ENCODE assay signal across 9 cellular contexts in the genomic region with DNA sequence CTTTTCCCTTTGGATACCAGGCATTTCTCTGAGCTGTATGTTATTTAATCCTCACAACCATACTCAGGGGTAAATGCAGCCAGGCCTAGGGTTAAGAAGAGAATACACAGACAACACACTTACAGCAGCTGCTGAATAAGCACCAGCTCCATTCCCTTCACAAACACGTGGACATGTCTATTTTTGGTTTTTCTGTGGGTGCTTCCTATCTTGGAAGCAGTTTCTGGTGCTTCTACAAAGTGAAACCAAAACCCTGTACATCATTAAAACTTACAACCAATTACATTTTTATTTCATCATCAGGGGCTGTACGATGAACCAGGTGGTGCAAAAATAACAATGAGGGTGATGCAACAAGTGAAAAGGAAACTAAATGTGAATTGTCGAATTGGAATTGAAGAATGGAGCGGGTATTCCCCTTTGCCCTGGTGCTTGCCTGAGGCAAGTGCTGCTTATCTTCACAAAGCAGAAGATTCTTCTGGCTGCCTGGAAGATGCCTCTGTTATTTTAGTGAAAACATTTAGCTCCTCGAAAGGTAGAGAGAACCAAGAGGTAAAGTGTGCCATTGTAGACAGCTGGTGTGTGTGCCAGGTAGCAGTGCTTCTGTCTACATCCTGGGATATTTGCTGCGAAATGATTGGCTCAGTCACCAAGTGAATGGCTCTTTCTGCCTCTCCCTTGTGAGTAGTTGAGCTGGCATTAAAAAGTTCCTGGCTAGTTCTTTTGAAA. TPM values are rescaled to one million over a fixed set of nuclear protein-coding genes. Genes with fewer than 3 reads are reported as not detected.
DNase-seq lines count a peak whose midpoint lies in the region; ATAC-seq and TF ChIP-seq lines count a peak whose summit lies in the region.
"Had no signal": no experiment of that assay in that cellular context is flagged by ENCODE, and none has a peak within 500 bp of the region (broad histone marks: within the 10 kb centered on the region; RNA-seq: fewer than 3 reads in every experiment).

No MANE protein-coding gene starts in this region.

- H3K27ac ChIP-seq in rectal smooth muscle tissue (ENCODE audit: low read depth, low read length) = peak overlapping the region; percentile 78

- no peaks in the 10 kb centered on the region for H3K36me3 Mint-ChIP-seq in Calu3 (ENCODE audit: insufficient read depth, unreplicated experiment)

- TF ChIP-seq CTCF in Calu3 (IDR thresholded peaks at IDR 0.05; ENCODE audit: unreplicated experiment) = no peak
- TF ChIP-seq CTCF in WI38 (IDR thresholded peaks at IDR 0.05; ENCODE audit: low read depth, low read length) = no peak

- H3K27ac Mint-ChIP-seq in Calu3 (ENCODE audit: unreplicated experiment) = peak overlapping the region; percentile 89

- DNase-seq in Calu3 (peak; percentile 7), fibroblast of gingiva (ENCODE audit: low read depth) (peak; percentile 42), NCI-H2227 (lab: John Stamatoyannopoulos, UW; ENCODE audit: unreplicated experiment) (no peak), NCI-H2171 (lab: John Stamatoyannopoulos, UW) (no peak)

- H3K27me3 ChIP-seq in rectal smooth muscle tissue (ENCODE audit: control insufficient read depth, insufficient read depth, low read length) = no peaks in the 10 kb centered on the region

- peak overlapping the region; percentile 28 for H3K4me3 ChIP-seq in WI38 (ENCODE audit: low read depth, low read length)
- peak overlapping the region; percentile 20 for H3K4me3 ChIP-seq in rectal smooth muscle tissue (ENCODE audit: low read length)

- no TSS peak for BruUV-seq in Calu3 (replicated peaks; lab: Mats Ljungman, UMichigan)

- H3K4me3 Mint-ChIP-seq in Calu3 (ENCODE audit: low read depth, unreplicated experiment) = peak overlapping the region; percentile 54

- H3K9me3 Mint-ChIP-seq in Calu3 (ENCODE audit: low read depth, unreplicated experiment) = peaks cover 2% of the 10 kb centered on the region

- H3K9ac ChIP-seq in rectal smooth muscle tissue (ENCODE audit: low read length) = no peak overlapping the region

- CTCF ChIA-PET in Calu3 (lab: Charles Lee) = interaction anchor here (1.9 kb wide), 1 partner anchor 14 kb away, joined by 11 read pairs; no protein-coding TSS in a partner anchor

- no peaks in the 10 kb centered on the region for H3K27me3 Mint-ChIP-seq in Calu3 (ENCODE audit: unreplicated experiment)

- ATAC-seq in GM19463 (IDR thresholded peaks at IDR 0.05; ENCODE audit: unreplicated experiment) = peak; percentile 80
- ATAC-seq in HG03558 (IDR thresholded peaks at IDR 0.05; ENCODE audit: extremely low read depth, unreplicated experiment) = peak; percentile 80

- no peaks in the 10 kb centered on the region for H3K36me3 ChIP-seq in rectal smooth muscle tissue (ENCODE audit: control insufficient read depth, insufficient read depth, low read length)

- intact Hi-C loops in Calu3 (cut with micrococcal nuclease; ENCODE audit: unreplicated experiment) = loop anchor here (5.0 kb wide), 1 partner anchor 1169 kb away; no protein-coding TSS in a partner anchor

- H3K4me1 ChIP-seq in rectal smooth muscle tissue (ENCODE audit: control insufficient read depth, insufficient read depth, low read length) = peaks cover 5% of the 10 kb centered on the region

- H3K4me1 Mint-ChIP-seq in Calu3 (ENCODE audit: low read depth, unreplicated experiment) = peaks cover 26% of the 10 kb centered on the region

RNA-seq across cellular contexts. Expression of gene IFNB1, which starts 18.6 kb away (rescaled TPM):
- 0.42 and 0.61 TPM in 2 replicates for total RNA-seq in Calu3 (2022)
- total RNA-seq: T-helper 1 cell treated with Interleukin-12 subunit alpha and Interleukin-12 subunit beta and Interleukin-4 antibody, amounts not matched to agents 30 ng/mL and 1 ng/mL, for 36 hours had no signal

RNA-seq across cellular contexts. Expression of gene IFNW1, which starts 45.3 kb away (rescaled TPM):
- total RNA-seq in Calu3 (2022) = not detected in 2 replicates
- total RNA-seq: T-helper 1 cell treated with Interleukin-12 subunit alpha and Interleukin-12 subunit beta and Interleukin-4 antibody, amounts not matched to agents 30 ng/mL and 1 ng/mL, for 36 hours had no signal

Comparison
In these comparisons a context has a peak if more than half of its experiments do, and no peak if none do; other contexts are left out.
1. DNase-seq: peak in Calu3 (single experiment) and fibroblast of gingiva (single experiment); none in NCI-H2227 (single experiment) and NCI-H2171 (single experiment).